12 cellular contexts compared by ENCODE assay signal in the genomic region with DNA sequence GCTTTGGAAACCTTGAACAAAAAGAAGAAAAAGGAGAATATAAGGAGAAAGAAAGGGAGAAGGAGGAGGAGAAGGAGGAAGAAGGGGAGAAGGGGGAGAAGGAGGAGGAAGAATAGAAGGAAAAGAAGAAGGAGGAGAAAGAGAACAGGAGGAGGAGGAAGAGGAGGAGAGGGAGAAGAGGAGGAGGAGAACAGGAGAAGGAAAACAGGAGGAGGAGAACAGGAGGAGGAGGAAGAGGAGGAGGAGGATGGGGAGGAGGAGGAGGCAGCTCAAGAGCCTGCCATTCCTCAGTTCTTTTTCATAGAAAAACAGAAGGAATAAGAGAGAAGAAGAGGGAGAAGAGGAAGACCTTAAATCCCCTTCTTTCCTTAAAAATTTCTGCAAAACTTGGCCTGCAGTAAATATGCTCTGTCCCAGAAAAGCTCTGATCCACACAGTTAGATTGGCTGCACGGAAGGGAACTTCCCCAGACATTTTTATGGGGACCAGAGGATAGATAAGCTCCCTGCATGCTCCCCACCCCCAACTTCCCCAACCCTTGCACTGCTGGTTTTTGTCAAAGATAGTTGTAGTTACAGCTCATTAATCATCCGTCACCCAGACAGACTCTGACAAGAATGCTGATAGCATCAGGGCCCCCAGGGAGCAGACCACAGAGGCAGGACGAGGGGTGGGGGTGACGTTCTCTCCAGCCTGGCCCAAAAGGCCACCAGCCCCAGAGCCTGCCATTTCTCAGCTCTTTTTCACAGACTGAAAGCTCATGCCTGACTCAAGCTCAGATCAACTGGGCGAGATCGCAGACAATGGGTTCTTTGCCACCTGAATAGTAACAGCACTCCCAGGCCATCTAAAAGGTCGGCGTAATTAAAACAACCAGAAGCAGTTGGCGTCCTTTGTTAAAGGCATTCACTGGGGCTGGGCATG. TPM values are rescaled to one million over a fixed set of nuclear protein-coding genes. Genes with fewer than 3 reads are reported as not detected.
DNase-seq lines count a peak whose midpoint lies in the region; ATAC-seq, FAIRE-seq and TF ChIP-seq lines count a peak whose summit lies in the region.
"Had no signal": no experiment of that assay in that cellular context is flagged by ENCODE, and none has a peak within 500 bp of the region (broad histone marks: within the 10 kb centered on the region; RNA-seq: fewer than 3 reads in every experiment).

No MANE protein-coding gene starts in this region.

- H3K9me3 Mint-ChIP-seq in astrocyte (ENCODE audit: unreplicated experiment) = no peaks in the 10 kb centered on the region
- no peaks in the 10 kb centered on the region for H3K9me3 Mint-ChIP-seq in nephron
- H3K9me3 Mint-ChIP-seq: stimulated activated naive CD8-positive, alpha-beta T cell treated with anti-CD3 and anti-CD28 coated beads, Interleukin-15, amount 100 ng/mL, for 72 hours had no signal

- H3K4me1 Mint-ChIP-seq in astrocyte (ENCODE audit: low read depth, unreplicated experiment) = peaks cover 59% of the 10 kb centered on the region
- H3K4me1 Mint-ChIP-seq in nephron = peaks cover 66% of the 10 kb centered on the region
- H3K4me1 Mint-ChIP-seq: stimulated activated naive CD8-positive, alpha-beta T cell treated with anti-CD3 and anti-CD28 coated beads, Interleukin-15, amount 100 ng/mL, for 72 hours had no signal

- H3K36me3 Mint-ChIP-seq in astrocyte (ENCODE audit: low read depth, unreplicated experiment) (no peaks in the 10 kb centered on the region), nephron (ENCODE audit: low read depth) (no peaks in the 10 kb centered on the region)

- H3K27ac ChIP-seq in astrocyte (ENCODE audit: low read depth, low read length) = peak overlapping the region; percentile 53
- no peak overlapping the region for H3K27ac ChIP-seq in GM23248

- peaks cover 43% of the 10 kb centered on the region for H3K4me1 ChIP-seq in astrocyte (ENCODE audit: insufficient read depth, low read length)
- H3K4me1 ChIP-seq in GM23248 (ENCODE audit: insufficient read depth) = peaks cover 14% of the 10 kb centered on the region

- H2AFZ ChIP-seq in astrocyte (ENCODE audit: low read depth, low read length) (no peak overlapping the region), GM23248 (no peak overlapping the region)

- H3K4me3 Mint-ChIP-seq in astrocyte (ENCODE audit: unreplicated experiment) = peak overlapping the region; percentile 41
- H3K4me3 Mint-ChIP-seq in nephron = peak overlapping the region in 2 of 3 experiments; percentile 12 to 24
- H3K4me3 Mint-ChIP-seq: stimulated activated naive CD8-positive, alpha-beta T cell treated with anti-CD3 and anti-CD28 coated beads, Interleukin-15, amount 100 ng/mL, for 72 hours had no signal

- H3K9ac ChIP-seq in astrocyte (ENCODE audit: low read length) (peak overlapping the region; percentile 28), GM23248 (no peak overlapping the region)

- DNase-seq in ELF-1 (ENCODE audit: low read depth, low spot score) = peak; percentile 98
- peak; percentile 30 for DNase-seq in KBM-7
- DNase-seq in astrocyte (ENCODE audit: low read depth) = peak; percentile 73
- no peak for DNase-seq in AG08395 (ENCODE audit: low spot score)
- no peak for DNase-seq in GM23248
- DNase-seq: central memory CD4-positive, alpha-beta T cell; NCI-H2081; stimulated activated CD4-positive, alpha-beta T cell treated with anti-CD3 and anti-CD28 coated beads, Interleukin-15, amount 100 ng/mL, for 24 hours; stimulated activated naive CD8-positive, alpha-beta T cell treated with anti-CD3 and anti-CD28 coated beads, Interleukin-15, amount 100 ng/mL, for 72 hours had no signal

- TF ChIP-seq CTCF in astrocyte (IDR thresholded peaks at IDR 0.05; ENCODE audit: insufficient read depth, low read depth, low read length) = no peak
- no peak for TF ChIP-seq CTCF in nephron (IDR thresholded peaks at IDR 0.05; ENCODE audit: unreplicated experiment in 3 of 3)

- ATAC-seq in HG03460 (IDR thresholded peaks at IDR 0.05; ENCODE audit: unreplicated experiment) = no peak
- no peak for ATAC-seq in GM21786 (IDR thresholded peaks at IDR 0.05; ENCODE audit: unreplicated experiment)
- ATAC-seq: stimulated activated naive CD8-positive, alpha-beta T cell treated with anti-CD3 and anti-CD28 coated beads, Interleukin-15, amount 100 ng/mL, for 72 hours had no signal

- H3K36me3 ChIP-seq in astrocyte (ENCODE audit: insufficient read depth, low read length) (no peaks in the 10 kb centered on the region), GM23248 (ENCODE audit: low read depth) (no peaks in the 10 kb centered on the region)

- H3K27ac Mint-ChIP-seq in astrocyte (ENCODE audit: unreplicated experiment) = peak overlapping the region; percentile 98
- peak overlapping the region; percentile 79 to 84 (median 82) for H3K27ac Mint-ChIP-seq in nephron
- H3K27ac Mint-ChIP-seq: stimulated activated naive CD8-positive, alpha-beta T cell treated with anti-CD3 and anti-CD28 coated beads, Interleukin-15, amount 100 ng/mL, for 72 hours had no signal

- in situ Hi-C loops in KBM-7 (cut with MboI; ENCODE audit: low pct_unique_long_range_greater_than_20kb, low sequenced_read_pairs) = no loop called here
- in situ Hi-C loops in GM23248 (cut with MboI) = no loop called here

- H4K20me1 ChIP-seq in astrocyte (ENCODE audit: insufficient read depth, low read length) = no peaks in the 10 kb centered on the region
- no peaks in the 10 kb centered on the region for H4K20me1 ChIP-seq in GM23248 (ENCODE audit: insufficient read depth)

- H3K27me3 ChIP-seq in astrocyte (ENCODE audit: insufficient read depth, low read length) = peaks cover under 1% of the 10 kb centered on the region
- peaks cover 63% of the 10 kb centered on the region for H3K27me3 ChIP-seq in GM23248 (replicated peaks; ENCODE audit: insufficient read depth)

- H3K9me3 ChIP-seq in astrocyte (ENCODE audit: insufficient read depth, low read depth, low read length) (no peaks in the 10 kb centered on the region), GM23248 (ENCODE audit: low read depth) (no peaks in the 10 kb centered on the region)

- H3K79me2 ChIP-seq in astrocyte (ENCODE audit: insufficient read depth, low read length) (no peaks in the 10 kb centered on the region), GM23248 (ENCODE audit: insufficient read depth) (no peaks in the 10 kb centered on the region)

- H3F3A ChIP-seq in GM23248 (ENCODE audit: insufficient read depth) = peaks cover 5% of the 10 kb centered on the region; the same call in 1 of the 2 replicates

- 11% methylated on average over 9 of the region's 9 CpGs for WGBS in GM23248 (ENCODE audit: low coverage in 1 of 2, low lambda C conversion rate in 2 of 2, missing lambda C conversion rate in 2 of 2), 2 experiments

- H3K27me3 Mint-ChIP-seq in astrocyte (ENCODE audit: low read depth, unreplicated experiment) (no peaks in the 10 kb centered on the region), nephron (ENCODE audit: low read depth) (peaks cover 4% of the 10 kb centered on the region)

- peak; percentile 47 for FAIRE-seq in astrocyte (lab: Jason Lieb, UNC)

- H3K4me3 ChIP-seq in astrocyte (ENCODE audit: insufficient read depth, low read depth, low read length) = no peak overlapping the region
- H3K4me3 ChIP-seq in GM23248 = no peak overlapping the region

- no peaks in the 10 kb centered on the region for H3K9me2 ChIP-seq in GM23248 (ENCODE audit: insufficient read depth)

- H3K4me2 ChIP-seq in astrocyte (ENCODE audit: low read length) = peak overlapping the region; percentile 60
- H3K4me2 ChIP-seq in GM23248 (ENCODE audit: unreplicated experiment) = no peak overlapping the region

RNA-seq across cellular contexts. Expression of gene LYZL1, which starts 34.5 kb away (rescaled TPM):
- not detected in 2 replicates for total RNA-seq in astrocyte
- not detected in 2 replicates for total RNA-seq in GM23248 (2014; rRNA removed; shearing (Covaris generic))
- not detected in 2 replicates for polyA plus RNA-seq in GM23248 (2016; fragmentation: Nextera tagmentation; extraction: Ambion mirVana)

Comparison
In these comparisons a context has a peak if more than half of its experiments do, and no peak if none do; other contexts are left out.
1. DNase-seq: peak in ELF-1 (single experiment), KBM-7 (single experiment) and astrocyte (single experiment); none in AG08395 (single experiment) and GM23248 (single experiment).